In the genomic region with DNA sequence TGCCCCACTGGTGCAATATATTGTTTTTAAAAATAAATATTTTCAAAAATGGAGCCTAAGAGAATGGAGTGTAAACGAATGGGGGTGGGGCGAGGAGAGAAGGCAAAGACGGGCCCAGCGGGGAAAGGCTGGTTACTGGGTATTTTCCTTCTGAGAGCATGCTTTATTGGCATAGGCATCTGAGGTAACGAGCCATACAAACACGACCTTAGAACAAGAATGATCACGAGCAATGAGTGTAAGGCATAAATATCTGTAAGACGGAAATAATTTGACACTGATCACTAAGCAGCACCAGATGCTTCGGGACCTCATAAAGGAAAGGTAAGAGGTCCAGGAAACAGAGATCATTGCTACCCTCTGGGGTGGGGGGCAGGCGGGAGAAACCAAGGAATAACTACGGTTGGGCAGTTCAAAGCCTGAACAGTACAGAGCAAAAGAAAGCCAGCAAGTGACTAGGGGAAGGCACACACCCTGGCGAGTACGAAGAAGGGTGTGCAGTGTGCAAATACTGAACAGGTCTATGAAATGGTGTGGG, we compare ENCODE assay signal across 8 cellular contexts. TPM values are rescaled to one million over a fixed set of nuclear protein-coding genes. Genes with fewer than 3 reads are reported as not detected.
DNase-seq lines count a peak whose midpoint lies in the region; ATAC-seq, FAIRE-seq and TF ChIP-seq lines count a peak whose summit lies in the region.

No MANE protein-coding gene starts in this region.

- under 1% methylated on average over 13 of the region's 13 CpGs for WGBS in HepG2 (ENCODE audit: low lambda C conversion rate)
- 1% methylated on average over 13 of the region's 13 CpGs for WGBS in tibial nerve, 2 donors

- BruUV-seq in OCI-LY7 (replicated peaks; lab: Mats Ljungman, UMichigan) (no TSS peak), HepG2 (replicated peaks; lab: Mats Ljungman, UMichigan) (no TSS peak)

- H3K27ac ChIP-seq in BLaER1 treated with 17β-estradiol and CSF1 and Interleukin-3, amounts not matched to agents 10 nM and 100 nM: peak overlapping the region; percentile 51 to 94 (median 89); a peak in 21 of 22 replicates
- H3K27ac ChIP-seq in OCI-LY7 (ENCODE audit: low read depth, low read length, poor library complexity, severe bottlenecking): peak overlapping the region; percentile 95
- H3K27ac ChIP-seq in HepG2 (ENCODE audit: extremely low read length, insufficient read depth, low read length): peak overlapping the region; percentile 76
- peak overlapping the region; percentile 73 to 95 (median 92) for H3K27ac ChIP-seq in tibial nerve

- in situ Hi-C loops in HAP-1 (cut with MboI; ENCODE audit: low sequenced_read_pairs): loop anchor here (5.0 to 25.0 kb wide), 2 partner anchors 112 to 317 kb away; partner anchors contain the start of gene CORO6
- in situ Hi-C loops in HepG2 (cut with HindIII; ENCODE audit: extremely low pct_ligation_motif_present, low pct_unique_long_range_greater_than_20kb): no loop called here

- peaks cover 27% of the 10 kb centered on the region for H3K4me1 Mint-ChIP-seq in T-helper 17 cell

- DNase-seq in HAP-1 (ENCODE audit: low spot score in 2 of 2) (peak; percentile 50 to 68), OCI-LY7 (ENCODE audit: low spot score) (peak; percentile 63), cerebellar cortex (ENCODE audit: low spot score) (peak; percentile 70), HepG2 (ENCODE audit: low spot score) (peak; percentile 21), tibial nerve (ENCODE audit: low spot score in 2 of 2) (no peak), putamen (ENCODE audit: low spot score) (no peak), T-helper 17 cell (no peak)

- no peak overlapping the region for H3K27ac Mint-ChIP-seq in T-helper 17 cell

- POLR2A ChIA-PET in OCI-LY7 (lab: Charles Lee): interaction anchor here (0.7 to 1.0 kb wide), 2 partner anchors 10 to 1237 kb away, joined by 3 read pairs; no protein-coding TSS in a partner anchor
- POLR2A ChIA-PET in HepG2 (lab: Yijun Ruan, JAX): no interaction called here

- peak; percentile 39 for ATAC-seq in HepG2
- no peak for ATAC-seq in T-helper 17 cell

- peaks cover 3 to 47% (median 25%) of the 10 kb centered on the region in 11 experiments; a peak in 14 of 22 replicates for H4K20me1 ChIP-seq in BLaER1 treated with 17β-estradiol and CSF1 and Interleukin-3, amounts not matched to agents 10 nM and 100 nM
- peaks cover 19% of the 10 kb centered on the region; the same call in 1 of the 2 replicates for H4K20me1 ChIP-seq in OCI-LY7 (ENCODE audit: insufficient read depth, low read length)
- H4K20me1 ChIP-seq in HepG2 (ENCODE audit: insufficient read depth, low read length): no peaks in the 10 kb centered on the region; the same call in 1 of the 2 replicates

- TF ChIP-seq CTCF in OCI-LY7 (conservative IDR thresholded peaks at IDR 0.05; ENCODE audit: low read length) (no peak), HepG2 (CRISPR knock-in tag; IDR thresholded peaks at IDR 0.05) (no peak), tibial nerve (IDR thresholded peaks at IDR 0.05) (no peak)

- intact Hi-C loops in OCI-LY7 (cut with micrococcal nuclease; ENCODE audit: unreplicated experiment): loop anchor here (5.0 kb wide), 1 partner anchor 668 kb away; no protein-coding TSS in a partner anchor
- intact Hi-C loops in HepG2 (cut with micrococcal nuclease; ENCODE audit: unreplicated experiment): loop anchor here (5.0 kb wide), 1 partner anchor 37 kb away; no protein-coding TSS in a partner anchor

- no peak overlapping the region for H3K4me3 Mint-ChIP-seq in T-helper 17 cell

- H3K27me3 Mint-ChIP-seq in T-helper 17 cell: no peaks in the 10 kb centered on the region

- H3K9me2 ChIP-seq in OCI-LY7 (ENCODE audit: insufficient read depth, low read length): no peaks in the 10 kb centered on the region

- no peaks in the 10 kb centered on the region for H3K9me3 ChIP-seq in BLaER1 treated with 17β-estradiol and CSF1 and Interleukin-3, amounts not matched to agents 10 nM and 100 nM (replicated peaks in 1 of 11)
- H3K9me3 ChIP-seq in HAP-1 (no peaks in the 10 kb centered on the region), OCI-LY7 (ENCODE audit: low read length) (no peaks in the 10 kb centered on the region), HepG2 (ENCODE audit: low read length) (no peaks in the 10 kb centered on the region), tibial nerve (no peaks in the 10 kb centered on the region), T-helper 17 cell (ENCODE audit: control insufficient read depth, low read length, poor library complexity, severe bottlenecking) (no peaks in the 10 kb centered on the region)

- H3K4me2 ChIP-seq in BLaER1 treated with 17β-estradiol and CSF1 and Interleukin-3, amounts not matched to agents 10 nM and 100 nM: peak overlapping the region; percentile 87 to 98 (median 92)
- peak overlapping the region; percentile 97 for H3K4me2 ChIP-seq in OCI-LY7 (ENCODE audit: low read length)
- H3K4me2 ChIP-seq in HepG2 (ENCODE audit: low read depth, low read length): peak overlapping the region; percentile 90

- H3K36me3 Mint-ChIP-seq in T-helper 17 cell (ENCODE audit: low read depth): peaks cover 8% of the 10 kb centered on the region

- H3K4me3 ChIP-seq in BLaER1 treated with 17β-estradiol and CSF1 and Interleukin-3, amounts not matched to agents 10 nM and 100 nM: peak overlapping the region; percentile 71 to 85 (median 76)
- H3K4me3 ChIP-seq in HAP-1: peak overlapping the region; percentile 76
- H3K4me3 ChIP-seq in OCI-LY7 (ENCODE audit: low read depth, low read length, poor library complexity, severe bottlenecking): peak overlapping the region; percentile 84
- H3K4me3 ChIP-seq in HepG2 (replicated peaks in 1 of 3; ENCODE audit: insufficient read depth in 1 of 3, low read depth in 2 of 3, low read length in 3 of 3): peak overlapping the region; percentile 81 to 98 (median 86)
- H3K4me3 ChIP-seq in tibial nerve: peak overlapping the region; percentile 76 to 95 (median 90)

- H2AFZ ChIP-seq in OCI-LY7 (ENCODE audit: low read length) (peak overlapping the region; percentile 56), HepG2 (ENCODE audit: low read length) (peak overlapping the region; percentile 94)

- peaks cover 0 to 15% (median 12%) of the 10 kb centered on the region in 11 experiments; a peak in 15 of 22 replicates for H3K36me3 ChIP-seq in BLaER1 treated with 17β-estradiol and CSF1 and Interleukin-3, amounts not matched to agents 10 nM and 100 nM
- H3K36me3 ChIP-seq in HAP-1 (replicated peaks) (no peaks in the 10 kb centered on the region), OCI-LY7 (ENCODE audit: insufficient read depth, low read length) (peaks cover 34% of the 10 kb centered on the region), HepG2 (replicated peaks in 1 of 2; ENCODE audit: control insufficient read depth in 1 of 2, insufficient read depth in 2 of 2, low read length in 2 of 2) (no peaks in the 10 kb centered on the region), tibial nerve (peaks cover 0 to 7% (median 0%) of the 10 kb centered on the region in 3 donors)

- H3K9ac ChIP-seq in BLaER1 treated with 17β-estradiol and CSF1 and Interleukin-3, amounts not matched to agents 10 nM and 100 nM: peak overlapping the region; percentile 82 to 92 (median 88)
- H3K9ac ChIP-seq in HepG2 (ENCODE audit: insufficient read depth, low read depth, low read length): peak overlapping the region; percentile 76

- TF ChIP-seq POLR2A in HepG2 (IDR thresholded peaks at IDR 0.05; ENCODE audit: insufficient read depth in 1 of 2, low read depth in 2 of 2, low read length in 2 of 2): no peak; a peak in 1 of 4 replicates
- no peak for TF ChIP-seq POLR2A in tibial nerve (IDR thresholded peaks at IDR 0.05)

- peaks cover 61% of the 10 kb centered on the region for H3K79me2 ChIP-seq in OCI-LY7 (ENCODE audit: insufficient read depth, low read depth, low read length)
- H3K79me2 ChIP-seq in HepG2 (ENCODE audit: insufficient read depth, low read length): peaks cover 38% of the 10 kb centered on the region

- H3K27me3 ChIP-seq in BLaER1 treated with 17β-estradiol and CSF1 and Interleukin-3, amounts not matched to agents 10 nM and 100 nM: no peaks in the 10 kb centered on the region
- H3K27me3 ChIP-seq in HAP-1 (ENCODE audit: low read depth): no peaks in the 10 kb centered on the region
- H3K27me3 ChIP-seq in HepG2 (ENCODE audit: control insufficient read depth in 1 of 2, insufficient read depth in 2 of 2, low read length in 2 of 2): no peaks in the 10 kb centered on the region; a peak in 1 of 5 replicates
- H3K27me3 ChIP-seq in tibial nerve: no peaks in the 10 kb centered on the region

- peaks cover 38 to 68% (median 48%) of the 10 kb centered on the region in 10 experiments for H3K4me1 ChIP-seq in BLaER1 treated with 17β-estradiol and CSF1 and Interleukin-3, amounts not matched to agents 10 nM and 100 nM
- H3K4me1 ChIP-seq in HAP-1: peaks cover 27% of the 10 kb centered on the region
- H3K4me1 ChIP-seq in OCI-LY7 (ENCODE audit: insufficient read depth, low read length, poor library complexity, severe bottlenecking): peaks cover 42% of the 10 kb centered on the region
- H3K4me1 ChIP-seq in HepG2 (ENCODE audit: insufficient read depth, low read length): peaks cover 48% of the 10 kb centered on the region
- peaks cover 0 to 39% (median 21%) of the 10 kb centered on the region in 4 donors for H3K4me1 ChIP-seq in tibial nerve

- no peak for TF ChIP-seq EP300 in HepG2 (IDR thresholded peaks at IDR 0.05; ENCODE audit: low read depth in 2 of 2, low read length in 2 of 2)
- no peak for TF ChIP-seq EP300 in HepG2 (CRISPR knock-in tag; IDR thresholded peaks at IDR 0.05; ENCODE audit: borderline replicate concordance)
- no peak for TF ChIP-seq EP300 in tibial nerve (IDR thresholded peaks at IDR 0.05)

- no peak for TF ChIP-seq RAD21 in HepG2 (CRISPR knock-in tag; IDR thresholded peaks at IDR 0.05)

- CTCF ChIA-PET in OCI-LY7 (lab: Charles Lee; ENCODE audit: unreplicated experiment) (interaction anchor here (0.6 kb wide), 1 partner anchor 115 kb away, joined by 8 read pairs; no protein-coding TSS in a partner anchor), HepG2 (lab: Yijun Ruan, JAX; ENCODE audit: low intra/inter-chr PET ratio, low total read pairs) (no interaction called here)

- FAIRE-seq in HepG2 (lab: Jason Lieb, UNC): no peak

RNA-seq across cellular contexts. Expression of gene SSH2, which starts 1.0 kb away (rescaled TPM):
- 22.0 and 39.4 TPM in 2 replicates for total RNA-seq in OCI-LY7 (2014; rRNA removed; shearing (Covaris generic))
- total RNA-seq in OCI-LY7 (2022) (73.9 and 78.6 TPM in 2 replicates), HepG2 (2016; rRNA removed; fragmentation: Illumina TruSeq; extraction: Trizol) (6.0 and 8.7 TPM in 2 replicates), tibial nerve (10 to 100 TPM; 51.3 to 67.1 (median 55.7) TPM), T-helper 17 cell (10 to 100 TPM; 72.2 to 72.7 TPM)
- total RNA-seq in HepG2 (2016; cell fraction: cytosol; rRNA removed; fragmentation: Illumina TruSeq; extraction: Trizol; ENCODE audit: low read depth): 10.7 and 11.6 TPM in 2 replicates
- 5.6 and 8.0 TPM in 2 replicates for total RNA-seq in HepG2 (2016; cell fraction: insoluble cytoplasmic fraction; rRNA removed; fragmentation: Illumina TruSeq; extraction: Trizol)
- 6.9 and 7.9 TPM in 2 replicates for total RNA-seq in HepG2 (2016; cell fraction: membrane; rRNA removed; fragmentation: Illumina TruSeq; extraction: Trizol)
- total RNA-seq in HepG2 (2016; cell fraction: nucleus; rRNA removed; fragmentation: Illumina TruSeq; extraction: Trizol): 10.0 and 12.7 TPM in 2 replicates
- 6.4 and 6.5 TPM in 2 replicates for polyA plus RNA-seq in HepG2 (2011; rRNA removed)
- 5.2 and 5.3 TPM in 2 replicates for polyA plus RNA-seq in HepG2 (2011; cell fraction: cytosol; rRNA removed)
- 7.3 and 7.8 TPM in 2 replicates for polyA plus RNA-seq in HepG2 (2011; cell fraction: nucleus; rRNA removed)
- polyA plus RNA-seq in HepG2 (2012): 7.7 and 10.3 TPM in 2 replicates
- 63.7 and 72.5 TPM in 2 replicates for polyA plus RNA-seq in HepG2 (2016; cell fraction: cytosol; fragmentation: Illumina TruSeq; extraction: Trizol; ENCODE audit: low read depth)
- polyA plus RNA-seq in HepG2 (2016; cell fraction: insoluble cytoplasmic fraction; fragmentation: Illumina TruSeq; extraction: Trizol; ENCODE audit: low read depth): 10.0 and 11.0 TPM in 2 replicates
- 41.5 and 44.7 TPM in 2 replicates for polyA plus RNA-seq in HepG2 (2016; cell fraction: membrane; fragmentation: Illumina TruSeq; extraction: Trizol; ENCODE audit: low read depth)
- polyA plus RNA-seq in HepG2 (2016; cell fraction: nucleus; fragmentation: Illumina TruSeq; extraction: Trizol; ENCODE audit: insufficient read depth, low read depth): 12.8 and 14.3 TPM in 2 replicates
- polyA minus RNA-seq in HepG2 (2011; rRNA and poly(A)+ RNA removed; ENCODE audit: low replicate concordance): 14.6 and 27.8 TPM in 2 replicates
- 9.6 and 10.8 TPM in 2 replicates for polyA minus RNA-seq in HepG2 (2011; cell fraction: cytosol; rRNA and poly(A)+ RNA removed)
- polyA minus RNA-seq in HepG2 (2011; cell fraction: nucleus; rRNA and poly(A)+ RNA removed): 24.7 and 27.6 TPM in 2 replicates

RNA-seq across cellular contexts. Expression of gene EFCAB5, which starts 12.4 kb away (rescaled TPM):
- 2.2 and 5.2 TPM in 2 replicates for total RNA-seq in OCI-LY7 (2014; rRNA removed; shearing (Covaris generic))
- 1.5 and 1.9 TPM in 2 replicates for total RNA-seq in OCI-LY7 (2022)
- not detected in 2 replicates for total RNA-seq in HepG2 (2016; rRNA removed; fragmentation: Illumina TruSeq; extraction: Trizol)
- total RNA-seq in HepG2 (2016; cell fraction: cytosol; rRNA removed; fragmentation: Illumina TruSeq; extraction: Trizol; ENCODE audit: low read depth): not detected in 2 replicates
- total RNA-seq in HepG2 (2016; cell fraction: insoluble cytoplasmic fraction; rRNA removed; fragmentation: Illumina TruSeq; extraction: Trizol): not detected in 2 replicates
- total RNA-seq in HepG2 (2016; cell fraction: membrane; rRNA removed; fragmentation: Illumina TruSeq; extraction: Trizol): 0.17 TPM in 1 of 2 replicates, not detected in the other
- total RNA-seq in HepG2 (2016; cell fraction: nucleus; rRNA removed; fragmentation: Illumina TruSeq; extraction: Trizol): not detected in 2 replicates
- 0.03 and 0.15 TPM in 2 replicates for polyA plus RNA-seq in HepG2 (2011; rRNA removed)
- polyA plus RNA-seq in HepG2 (2011; cell fraction: cytosol; rRNA removed): 0.01 TPM in 1 of 2 replicates, not detected in the other
- polyA plus RNA-seq in HepG2 (2011; cell fraction: nucleus; rRNA removed): not detected in 2 replicates
- 0.05 TPM in 1 of 2 replicates, not detected in the other for polyA plus RNA-seq in HepG2 (2012)
- polyA plus RNA-seq in HepG2 (2016; cell fraction: cytosol; fragmentation: Illumina TruSeq; extraction: Trizol; ENCODE audit: low read depth): not detected in 2 replicates
- not detected in 2 replicates for polyA plus RNA-seq in HepG2 (2016; cell fraction: insoluble cytoplasmic fraction; fragmentation: Illumina TruSeq; extraction: Trizol; ENCODE audit: low read depth)
- polyA plus RNA-seq in HepG2 (2016; cell fraction: membrane; fragmentation: Illumina TruSeq; extraction: Trizol; ENCODE audit: low read depth): not detected in 2 replicates
- not detected in 2 replicates for polyA plus RNA-seq in HepG2 (2016; cell fraction: nucleus; fragmentation: Illumina TruSeq; extraction: Trizol; ENCODE audit: insufficient read depth, low read depth)
- polyA minus RNA-seq in HepG2 (2011; rRNA and poly(A)+ RNA removed; ENCODE audit: low replicate concordance): not detected in 2 replicates
- not detected in 2 replicates for polyA minus RNA-seq in HepG2 (2011; cell fraction: cytosol; rRNA and poly(A)+ RNA removed)
- polyA minus RNA-seq in HepG2 (2011; cell fraction: nucleus; rRNA and poly(A)+ RNA removed): not detected in 2 replicates
- under 1 TPM in 3 of 4 donors, not detected in 1; 0.21 to 0.30 (median 0.22) TPM for total RNA-seq in tibial nerve
- under 1 TPM in 1 of 2 donors, not detected in 1; 0.55 TPM for total RNA-seq in T-helper 17 cell

Comparison
In these comparisons a context has a peak if more than half of its experiments do, and no peak if none do; other contexts are left out.
1. DNase-seq: peak in HAP-1 (2 of 2), OCI-LY7 (single experiment), cerebellar cortex (single experiment) and HepG2 (single experiment); none in tibial nerve (0 of 2), putamen (single experiment) and T-helper 17 cell (0 of 3).
2. Peak in every context shown above with its lines, with median percentiles within 50 percentile points of each other: H3K27ac ChIP-seq, H3K4me2 ChIP-seq and H3K4me3 ChIP-seq.